8 cellular contexts compared by ENCODE assay signal in the genomic region with DNA sequence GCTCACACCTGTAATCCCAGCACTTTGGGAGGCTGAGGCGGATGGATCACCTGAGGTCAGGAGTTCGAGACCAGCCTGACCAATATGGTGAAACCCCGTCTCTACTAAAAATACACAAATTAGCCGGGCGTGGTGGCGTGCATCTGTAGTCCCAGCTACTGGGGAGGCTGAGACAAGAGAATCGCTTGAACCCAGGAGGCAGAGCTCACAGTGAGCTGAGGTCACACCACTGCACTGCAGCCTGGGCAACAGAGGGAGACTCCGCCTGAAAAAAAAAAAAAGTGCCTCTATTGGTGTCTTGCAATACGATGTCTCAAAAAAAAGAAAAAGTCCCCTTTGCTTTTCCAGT. TPM values are rescaled to one million over a fixed set of nuclear protein-coding genes. Genes with fewer than 3 reads are reported as not detected.
DNase-seq lines count a peak whose midpoint lies in the region; ATAC-seq, FAIRE-seq and TF ChIP-seq lines count a peak whose summit lies in the region.
"Not testable (repeated sequence)": the region's sequence is repeated elsewhere in the genome, so short reads cannot be mapped to it uniquely, and the experiment has no call there.

No MANE protein-coding gene starts in this region.

- not testable (repeated sequence) for TF ChIP-seq RAD21 in GM12878 (IDR thresholded peaks at IDR 0.05; ENCODE audit: insufficient read depth, low read depth, low read length)

- not testable (repeated sequence) for TF ChIP-seq EP300 in GM12878 (IDR thresholded peaks at IDR 0.05; ENCODE audit: borderline replicate concordance in 1 of 2, control insufficient read depth in 1 of 2, low read depth in 2 of 2, low read length in 2 of 2); esophagus muscularis mucosa (IDR thresholded peaks at IDR 0.05)

- H4K20me1 ChIP-seq in GM12878 (ENCODE audit: control insufficient read depth, insufficient read depth), result not testable (repeated sequence)

- peaks cover 47% of the 10 kb centered on the region for H3K4me1 ChIP-seq in CD8-positive, alpha-beta T cell (ENCODE audit: insufficient read depth, low read length)
- H3K4me1 ChIP-seq in GM12878 (ENCODE audit: control insufficient read depth, insufficient read depth, low read length), result peaks cover 18% of the 10 kb centered on the region
- H3K4me1 ChIP-seq in esophagus muscularis mucosa, result peaks cover 21 to 56% (median 50%) of the 10 kb centered on the region in 4 donors

- H3K9ac ChIP-seq in GM12878 (ENCODE audit: control insufficient read depth, insufficient read depth, low read length), result not testable (repeated sequence)

- H2AFZ ChIP-seq in GM12878 (ENCODE audit: control insufficient read depth, low read depth, low read length), result peak overlapping the region; percentile 31

- peaks cover 43% of the 10 kb centered on the region for H3K4me1 Mint-ChIP-seq in CD8-positive, alpha-beta T cell (ENCODE audit: low read depth)
- peaks cover 32% of the 10 kb centered on the region for H3K4me1 Mint-ChIP-seq in T-helper 2 cell treated with Interferon-gamma antibody and Interleukin-4, amounts not matched to agents 5 μg/mL and 100 μg/mL, for 36 hours (ENCODE audit: low read depth)
- peaks cover 45% of the 10 kb centered on the region for H3K4me1 Mint-ChIP-seq in activated T-cell treated with anti-CD3 and anti-CD28 coated beads, Interleukin-2, amount 50 U/mL, for 72 hours (ENCODE audit: low read depth)
- H3K4me1 Mint-ChIP-seq in natural killer cell treated with Interleukin-12 subunit alpha and Interleukin-12 subunit beta and Interleukin-15 and Interleukin-18, amount 100 ng/mL, for 72 hours (ENCODE audit: low read depth in 2 of 2), result peaks cover 22 to 34% of the 10 kb centered on the region in 2 donors
- H3K4me1 Mint-ChIP-seq in stimulated activated naive CD8-positive, alpha-beta T cell treated with anti-CD3 and anti-CD28 coated beads, Interleukin-15, Interleukin-2, amounts not matched to agents 100 ng/mL and 50 ng/mL, for 24 hours (ENCODE audit: low read depth), result peaks cover 37% of the 10 kb centered on the region

- TF ChIP-seq CTCF in CD8-positive, alpha-beta T cell (IDR thresholded peaks at IDR 0.05); GM12878 (IDR thresholded peaks at IDR 0.05 in 2 of 3, conservative IDR thresholded peaks at IDR 0.05 in 1 of 3; ENCODE audit: control insufficient read depth in 2 of 3, extremely low read depth in 1 of 3, insufficient read depth in 1 of 3, low read depth in 3 of 3, low read length in 3 of 3); esophagus muscularis mucosa (IDR thresholded peaks at IDR 0.05): not testable (repeated sequence)

- intact Hi-C loops in CD8-positive, alpha-beta T cell (cut with DNase I, micrococcal nuclease), result loop anchor here in 1 of 2 experiments (2.0 to 10.0 kb wide), 2 partner anchors 147 to 447 kb away; a partner anchor contains a TSS
- intact Hi-C loops in GM12878 (cut with micrococcal nuclease; ENCODE audit: unreplicated experiment), result not testable (repeated sequence)
- intact Hi-C loops in esophagus muscularis mucosa (cut with DNase I), result loop anchor here (5.0 kb wide), 1 partner anchor 90 kb away; a partner anchor contains a TSS

- CTCF ChIA-PET in CD8-positive, alpha-beta T cell (lab: Charles Lee), result not testable (repeated sequence)
- CTCF ChIA-PET in GM12878 (lab: Yijun Ruan, JAX), result interaction anchor here (0.8 to 1.6 kb wide), 3 partner anchors 9 to 208 kb away, joined by 3 to 4 read pairs (median 3); no protein-coding TSS in a partner anchor

- 0 out of 2 replicates have a peak overlapping the region, but pooled peaks have one; percentile 94 for H3K4me2 ChIP-seq in GM12878 (ENCODE audit: control insufficient read depth, insufficient read depth)

- H3K27me3 ChIP-seq in CD8-positive, alpha-beta T cell (ENCODE audit: insufficient read depth, low read length); GM12878 (replicated peaks in 1 of 2; ENCODE audit: control insufficient read depth in 2 of 2, insufficient read depth in 2 of 2, low read length in 1 of 2); esophagus muscularis mucosa: not testable (repeated sequence)

- H3K27me3 Mint-ChIP-seq in CD8-positive, alpha-beta T cell (ENCODE audit: low read depth); T-helper 2 cell treated with Interferon-gamma antibody and Interleukin-4, amounts not matched to agents 5 μg/mL and 100 μg/mL, for 36 hours (ENCODE audit: low read depth); activated T-cell treated with anti-CD3 and anti-CD28 coated beads, Interleukin-2, amount 50 U/mL, for 72 hours (ENCODE audit: low read depth); natural killer cell treated with Interleukin-12 subunit alpha and Interleukin-12 subunit beta and Interleukin-15 and Interleukin-18, amount 100 ng/mL, for 72 hours; stimulated activated naive CD8-positive, alpha-beta T cell treated with anti-CD3 and anti-CD28 coated beads, Interleukin-15, Interleukin-2, amounts not matched to agents 100 ng/mL and 50 ng/mL, for 24 hours: not testable (repeated sequence)

- not testable (repeated sequence) for H3K27ac ChIP-seq in CD8-positive, alpha-beta T cell (ENCODE audit: low read depth, low read length); GM12878 (ENCODE audit: control insufficient read depth, insufficient read depth)
- peak overlapping the region in 3 of 4 donors; percentile 79 to 91 (median 89) for H3K27ac ChIP-seq in esophagus muscularis mucosa (replicated peaks in 1 of 4)

- H3K9me3 Mint-ChIP-seq in CD8-positive, alpha-beta T cell; T-helper 2 cell treated with Interferon-gamma antibody and Interleukin-4, amounts not matched to agents 5 μg/mL and 100 μg/mL, for 36 hours; activated T-cell treated with anti-CD3 and anti-CD28 coated beads, Interleukin-2, amount 50 U/mL, for 72 hours; natural killer cell treated with Interleukin-12 subunit alpha and Interleukin-12 subunit beta and Interleukin-15 and Interleukin-18, amount 100 ng/mL, for 72 hours; stimulated activated naive CD8-positive, alpha-beta T cell treated with anti-CD3 and anti-CD28 coated beads, Interleukin-15, Interleukin-2, amounts not matched to agents 100 ng/mL and 50 ng/mL, for 24 hours: not testable (repeated sequence)

- not testable (repeated sequence) for ATAC-seq in CD8-positive, alpha-beta T cell; activated T-cell treated with anti-CD3 and anti-CD28 coated beads, Interleukin-2, amount 50 U/mL, for 72 hours (replicated peaks in 1 of 2); GM12878; natural killer cell treated with Interleukin-12 subunit alpha and Interleukin-12 subunit beta and Interleukin-15 and Interleukin-18, amount 100 ng/mL, for 72 hours

- not testable (repeated sequence) for TF ChIP-seq POLR2A in GM12878 (IDR thresholded peaks at IDR 0.05; ENCODE audit: low read depth, low read length); esophagus muscularis mucosa (IDR thresholded peaks at IDR 0.05; ENCODE audit: low read depth)

- not testable (repeated sequence) for H3K4me3 ChIP-seq in CD8-positive, alpha-beta T cell (ENCODE audit: low read depth, low read length); esophagus muscularis mucosa
- H3K4me3 ChIP-seq in GM12878, result 0 out of 2 replicates have a peak overlapping the region, but pooled peaks have one; percentile 20

- H3K27ac Mint-ChIP-seq in CD8-positive, alpha-beta T cell; T-helper 2 cell treated with Interferon-gamma antibody and Interleukin-4, amounts not matched to agents 5 μg/mL and 100 μg/mL, for 36 hours; activated T-cell treated with anti-CD3 and anti-CD28 coated beads, Interleukin-2, amount 50 U/mL, for 72 hours; stimulated activated naive CD8-positive, alpha-beta T cell treated with anti-CD3 and anti-CD28 coated beads, Interleukin-15, Interleukin-2, amounts not matched to agents 100 ng/mL and 50 ng/mL, for 24 hours: not testable (repeated sequence)
- peak overlapping the region; percentile 70 to 77 for H3K27ac Mint-ChIP-seq in natural killer cell treated with Interleukin-12 subunit alpha and Interleukin-12 subunit beta and Interleukin-15 and Interleukin-18, amount 100 ng/mL, for 72 hours

- H3K36me3 Mint-ChIP-seq in CD8-positive, alpha-beta T cell, result peaks cover 13% of the 10 kb centered on the region
- not testable (repeated sequence) for H3K36me3 Mint-ChIP-seq in T-helper 2 cell treated with Interferon-gamma antibody and Interleukin-4, amounts not matched to agents 5 μg/mL and 100 μg/mL, for 36 hours (ENCODE audit: low read depth); activated T-cell treated with anti-CD3 and anti-CD28 coated beads, Interleukin-2, amount 50 U/mL, for 72 hours (ENCODE audit: insufficient read depth in 2 of 2); natural killer cell treated with Interleukin-12 subunit alpha and Interleukin-12 subunit beta and Interleukin-15 and Interleukin-18, amount 100 ng/mL, for 72 hours
- peaks cover 16% of the 10 kb centered on the region for H3K36me3 Mint-ChIP-seq in stimulated activated naive CD8-positive, alpha-beta T cell treated with anti-CD3 and anti-CD28 coated beads, Interleukin-15, Interleukin-2, amounts not matched to agents 100 ng/mL and 50 ng/mL, for 24 hours (ENCODE audit: low read depth)

- not testable (repeated sequence) for FAIRE-seq in GM12878 (lab: Jason Lieb, UNC)

- H3K36me3 ChIP-seq in CD8-positive, alpha-beta T cell (ENCODE audit: insufficient read depth, low read length); GM12878 (ENCODE audit: control insufficient read depth in 2 of 2, insufficient read depth in 2 of 2, low read length in 1 of 2): not testable (repeated sequence)
- peaks cover 0 to 11% (median 0%) of the 10 kb centered on the region in 4 donors for H3K36me3 ChIP-seq in esophagus muscularis mucosa

- peaks cover 27% of the 10 kb centered on the region for H3K79me2 ChIP-seq in GM12878 (ENCODE audit: control insufficient read depth, insufficient read depth, low read length)

- POLR2A ChIA-PET in CD8-positive, alpha-beta T cell (lab: Charles Lee), result not testable (repeated sequence)
- POLR2A ChIA-PET in GM12878 (lab: Charles Lee), result interaction anchor here (0.6 to 1.7 kb wide), 2 partner anchors 31 to 169 kb away, joined by 6 to 7 read pairs; no protein-coding TSS in a partner anchor

- not testable (repeated sequence) for H3K9me3 ChIP-seq in CD8-positive, alpha-beta T cell (ENCODE audit: low read length); GM12878 (replicated peaks; ENCODE audit: control insufficient read depth, insufficient read depth, low read length); esophagus muscularis mucosa

- 6% methylated on average over 9 of the region's 9 CpGs for WGBS in GM12878 (ENCODE audit: insufficient coverage, insufficient replicate concordance, low lambda C conversion rate, missing lambda C conversion rate)
- 72% methylated on average over 9 of the region's 9 CpGs for WGBS in esophagus muscularis mucosa

- SMC1A ChIA-PET in GM12878 (lab: Charles Lee; ENCODE audit: uncharacterized antibody, unreplicated experiment), result not testable (repeated sequence)

- peak overlapping the region; percentile 95 for H3K4me3 Mint-ChIP-seq in CD8-positive, alpha-beta T cell
- H3K4me3 Mint-ChIP-seq in T-helper 2 cell treated with Interferon-gamma antibody and Interleukin-4, amounts not matched to agents 5 μg/mL and 100 μg/mL, for 36 hours, result peak overlapping the region; percentile 79
- H3K4me3 Mint-ChIP-seq in activated T-cell treated with anti-CD3 and anti-CD28 coated beads, Interleukin-2, amount 50 U/mL, for 72 hours, result peak overlapping the region; percentile 81 to 87
- H3K4me3 Mint-ChIP-seq in natural killer cell treated with Interleukin-12 subunit alpha and Interleukin-12 subunit beta and Interleukin-15 and Interleukin-18, amount 100 ng/mL, for 72 hours, result peak overlapping the region; percentile 74
- peak overlapping the region; percentile 80 for H3K4me3 Mint-ChIP-seq in stimulated activated naive CD8-positive, alpha-beta T cell treated with anti-CD3 and anti-CD28 coated beads, Interleukin-15, Interleukin-2, amounts not matched to agents 100 ng/mL and 50 ng/mL, for 24 hours

- RAD21 ChIA-PET in GM12878 (lab: Charles Lee; ENCODE audit: unreplicated experiment), result interaction anchor here (1.0 to 2.3 kb wide), 4 partner anchors 10 to 112 kb away, joined by 3 to 10 read pairs (median 4); no protein-coding TSS in a partner anchor

- in situ Hi-C loops in KBM-7 (cut with MboI; ENCODE audit: low pct_unique_long_range_greater_than_20kb, low sequenced_read_pairs); GM12878 (cut with MboI): not testable (repeated sequence)

- DNase-seq in CD8-positive, alpha-beta T cell, result peak in 1 of 7 experiments; percentile 45
- peak; percentile 26 for DNase-seq in KBM-7
- DNase-seq in T-helper 2 cell treated with Interferon-gamma antibody and Interleukin-4, amounts not matched to agents 5 μg/mL and 100 μg/mL, for 36 hours (ENCODE audit: low spot score); activated T-cell treated with anti-CD3 and anti-CD28 coated beads, Interleukin-2, amount 50 U/mL, for 72 hours; GM12878 (ENCODE audit: low read depth, low spot score); esophagus muscularis mucosa (ENCODE audit: extremely low spot score); natural killer cell treated with Interleukin-12 subunit alpha and Interleukin-12 subunit beta and Interleukin-15 and Interleukin-18, amount 100 ng/mL, for 72 hours (ENCODE audit: low spot score): not testable (repeated sequence)

- not testable (repeated sequence) for BruUV-seq in GM12878 (replicated peaks; lab: Mats Ljungman, UMichigan)

RNA-seq across cellular contexts. Expression of a gene that starts 1.4 kb away (rescaled TPM):
- 10 to 100 TPM; 48.2 to 48.8 TPM for total RNA-seq in CD8-positive, alpha-beta T cell
- total RNA-seq in activated T-cell treated with anti-CD3 and anti-CD28 coated beads, Interleukin-2, amount 50 U/mL, for 72 hours, result 10 to 100 TPM; 42.3 to 59.3 TPM
- total RNA-seq in GM12878 (2013; cell fraction: nucleolus; rRNA removed), result 150 and 160 TPM in 2 replicates
- total RNA-seq in GM12878 (2014; rRNA removed), result 85.6 and 88.3 TPM in 2 replicates
- total RNA-seq in GM12878 (2014; rRNA removed; fragmentation: Illumina TruSeq; extraction: Trizol), result 42.4 and 51.1 TPM in 2 replicates
- 69.2 and 76.9 TPM in 2 replicates for total RNA-seq in GM12878 (2021)
- polyA plus RNA-seq in GM12878 (2011; ENCODE audit: low read depth), result 54.1 TPM
- polyA plus RNA-seq in GM12878 (2011; rRNA removed), result 68.5 and 71.9 TPM in 2 replicates
- polyA plus RNA-seq in GM12878 (2011; cell fraction: cytosol; rRNA removed), result 45.3 and 78.9 TPM in 2 replicates
- polyA plus RNA-seq in GM12878 (2011; cell fraction: nucleus; rRNA removed), result 258 and 286 TPM in 2 replicates
- 59.4 and 61.5 TPM in 2 replicates for polyA plus RNA-seq in GM12878 (2012)
- polyA plus RNA-seq in GM12878 (2014; fragmentation: Illumina TruSeq; extraction: Trizol), result 27.5 and 38.6 TPM in 2 replicates
- polyA plus RNA-seq in GM12878 (2014; fragmentation: Nextera tagmentation; extraction: Ambion mirVana), result 1 to 10 TPM; 4.2 to 9.4 TPM
- 95.1 and 113 TPM in 2 replicates for polyA plus RNA-seq in GM12878 (2014; rRNA removed)
- polyA plus RNA-seq in GM12878 (2016; fragmentation: Nextera tagmentation; extraction: Ambion mirVana), result 100 to 1,000 TPM in 1 of 2 experiments, 10 to 100 TPM in 1; 54.6 to 101 TPM
- 38.4 and 48.9 TPM in 2 replicates for polyA minus RNA-seq in GM12878 (2011; rRNA and poly(A)+ RNA removed)
- 17.2 and 23.9 TPM in 2 replicates for polyA minus RNA-seq in GM12878 (2011; cell fraction: cytosol; rRNA and poly(A)+ RNA removed)
- polyA minus RNA-seq in GM12878 (2011; cell fraction: nucleus; rRNA and poly(A)+ RNA removed), result 47.6 and 80.1 TPM in 2 replicates
- 10 to 100 TPM; 32.9 to 56.9 (median 40.2) TPM for total RNA-seq in esophagus muscularis mucosa
- 100 to 1,000 TPM in 1 of 2 donors, 10 to 100 TPM in 1; 58.1 to 112 TPM for total RNA-seq in natural killer cell treated with Interleukin-12 subunit alpha and Interleukin-12 subunit beta and Interleukin-15 and Interleukin-18, amount 100 ng/mL, for 72 hours

RNA-seq across cellular contexts. Expression of a gene that starts 6.1 kb away (rescaled TPM):
- 10 to 100 TPM; 14.9 to 15.6 TPM for total RNA-seq in CD8-positive, alpha-beta T cell
- 10 to 100 TPM; 19.9 to 24.2 TPM for total RNA-seq in activated T-cell treated with anti-CD3 and anti-CD28 coated beads, Interleukin-2, amount 50 U/mL, for 72 hours
- total RNA-seq in GM12878 (2013; cell fraction: nucleolus; rRNA removed), result 13.0 and 15.9 TPM in 2 replicates
- total RNA-seq in GM12878 (2014; rRNA removed) (14.7 and 15.3 TPM in 2 replicates), GM12878 (2014; rRNA removed; fragmentation: Illumina TruSeq; extraction: Trizol) (7.6 and 8.9 TPM in 2 replicates), GM12878 (2021) (15.8 and 18.2 TPM in 2 replicates), esophagus muscularis mucosa (10 to 100 TPM; 17.2 to 25.5 (median 23.2) TPM)
- 4.8 TPM for polyA plus RNA-seq in GM12878 (2011; ENCODE audit: low read depth)
- polyA plus RNA-seq in GM12878 (2011; rRNA removed) (11.9 and 16.7 TPM in 2 replicates), GM12878 (2014; fragmentation: Illumina TruSeq; extraction: Trizol) (5.4 and 10.0 TPM in 2 replicates), GM12878 (2014; fragmentation: Nextera tagmentation; extraction: Ambion mirVana) (1 to 10 TPM; 1.3 to 3.0 TPM), GM12878 (2014; rRNA removed) (20.4 and 21.6 TPM in 2 replicates), GM12878 (2016; fragmentation: Nextera tagmentation; extraction: Ambion mirVana) (10 to 100 TPM; 11.4 to 15.5 TPM)
- polyA plus RNA-seq in GM12878 (2011; cell fraction: cytosol; rRNA removed), result 20.7 and 36.0 TPM in 2 replicates
- polyA plus RNA-seq in GM12878 (2011; cell fraction: nucleus; rRNA removed), result 22.1 and 30.6 TPM in 2 replicates
- polyA plus RNA-seq in GM12878 (2012), result 18.4 and 22.4 TPM in 2 replicates
- polyA minus RNA-seq in GM12878 (2011; rRNA and poly(A)+ RNA removed), result 8.8 and 19.7 TPM in 2 replicates
- polyA minus RNA-seq in GM12878 (2011; cell fraction: cytosol; rRNA and poly(A)+ RNA removed), result 11.6 and 12.2 TPM in 2 replicates
- 6.6 and 16.3 TPM in 2 replicates for polyA minus RNA-seq in GM12878 (2011; cell fraction: nucleus; rRNA and poly(A)+ RNA removed)
- 10 to 100 TPM; 11.1 to 15.7 TPM for total RNA-seq in natural killer cell treated with Interleukin-12 subunit alpha and Interleukin-12 subunit beta and Interleukin-15 and Interleukin-18, amount 100 ng/mL, for 72 hours
